1 cellular context compared by ENCODE assay signal in the genomic region with DNA sequence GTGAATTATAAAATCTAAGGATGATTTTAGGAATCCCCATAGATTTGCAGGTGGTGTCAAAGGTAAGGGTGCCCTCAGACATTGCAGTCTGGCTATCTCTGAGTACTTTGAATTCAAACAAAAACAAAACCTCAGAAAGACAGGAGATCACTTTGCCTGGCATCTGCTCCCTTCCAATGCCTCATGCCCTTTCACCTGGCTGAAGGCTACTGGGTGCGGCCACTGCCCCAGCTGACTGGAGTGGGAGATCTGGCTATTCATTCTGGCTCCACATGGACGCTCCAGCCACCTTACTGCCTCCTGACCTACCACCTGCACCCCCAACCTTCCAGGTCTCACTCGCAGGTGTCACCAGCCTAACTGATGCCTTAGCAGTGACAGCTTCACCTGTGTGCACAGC. TPM values are rescaled to one million over a fixed set of nuclear protein-coding genes. Genes with fewer than 3 reads are reported as not detected.
"Had no signal": no experiment of that assay in that cellular context is flagged by ENCODE, and none has a peak within 500 bp of the region (broad histone marks: within the 10 kb centered on the region; RNA-seq: fewer than 3 reads in every experiment).

No MANE protein-coding gene starts in this region.

RNA-seq across cellular contexts. Expression of a gene that starts 28.0 kb away (rescaled TPM):
- total RNA-seq: foreskin keratinocyte had no signal
